ENCODE assay signal across 20 cellular contexts in the genomic region with DNA sequence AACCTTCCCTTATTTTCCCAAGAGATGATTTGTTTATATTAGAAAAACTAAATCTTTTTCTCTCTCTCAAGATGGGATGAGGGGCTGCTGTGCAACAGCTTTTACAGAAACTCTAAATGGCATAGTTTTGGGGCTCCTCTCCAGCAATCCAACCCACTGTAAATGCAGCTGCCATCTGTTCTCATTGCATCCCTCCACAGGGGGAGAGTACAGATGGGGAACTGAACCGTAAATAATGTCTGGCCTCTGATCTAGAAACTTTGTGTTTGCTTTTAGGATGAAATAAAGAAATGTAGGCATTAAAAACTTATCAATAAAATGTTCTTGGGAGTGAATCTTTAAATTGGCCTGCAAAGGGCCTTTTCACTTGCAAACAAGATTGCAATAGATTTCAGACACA.
DNase-seq lines count a peak whose midpoint lies in the region; ATAC-seq and TF ChIP-seq lines count a peak whose summit lies in the region.
"Had no signal": no experiment of that assay in that cellular context is flagged by ENCODE, and none has a peak within 500 bp of the region (broad histone marks: within the 10 kb centered on the region; RNA-seq: fewer than 3 reads in every experiment).

No MANE protein-coding gene starts in this region.

- WGBS in thyroid gland, 2 donors: 83 to 95% methylated on average over 1 of the region's 1 CpG
- WGBS in right cardiac atrium: 84% methylated on average over 1 of the region's 1 CpG

- TF ChIP-seq POLR2A in thyroid gland (IDR thresholded peaks at IDR 0.05) (no peak), gastrocnemius medialis (IDR thresholded peaks at IDR 0.05) (no peak)

- intact Hi-C loops in thyroid gland (cut with DNase I): no loop called here
- intact Hi-C loops in gastrocnemius medialis (cut with DNase I; ENCODE audit: low total_unique reads): no loop called here
- intact Hi-C loops in right cardiac atrium (cut with DNase I): no loop called here

- H3K27ac ChIP-seq in thyroid gland (no peak overlapping the region), gastrocnemius medialis (no peak overlapping the region), right cardiac atrium (ENCODE audit: low read length) (no peak overlapping the region)

- H3K27me3 ChIP-seq in thyroid gland: no peaks in the 10 kb centered on the region
- no peaks in the 10 kb centered on the region for H3K27me3 ChIP-seq in gastrocnemius medialis
- no peaks in the 10 kb centered on the region for H3K27me3 ChIP-seq in right cardiac atrium (ENCODE audit: control insufficient read depth, insufficient read depth)

- H3K36me3 ChIP-seq in thyroid gland (no peaks in the 10 kb centered on the region), gastrocnemius medialis (no peaks in the 10 kb centered on the region)
- H3K36me3 ChIP-seq: BE2C had no signal

- DNase-seq in DMS 273 treated with DMSO at 0.1 percent for 48 hours (lab: John Stamatoyannopoulos, UW): peak; percentile 68
- peak; percentile 30 for DNase-seq in NCI-H1694 (lab: John Stamatoyannopoulos, UW)
- peak; percentile 39 for DNase-seq in NCI-H446 treated with DMSO at 0.1 percent for 48 hours (lab: John Stamatoyannopoulos, UW)
- DNase-seq in cerebellum (ENCODE audit: low spot score): peak; percentile 18
- no peak for DNase-seq in thyroid gland
- no peak for DNase-seq in gastrocnemius medialis
- no peak for DNase-seq in right cardiac atrium
- DNase-seq: BE2C; CD4-positive, CD25-positive, alpha-beta regulatory T cell; CD8-positive, alpha-beta memory T cell; COR-L47; DMS153; DMS79; GF-D8; HFFc6; IMR-90 had no signal

- H3K4me1 ChIP-seq in thyroid gland (no peaks in the 10 kb centered on the region), gastrocnemius medialis (no peaks in the 10 kb centered on the region), right cardiac atrium (ENCODE audit: control insufficient read depth, insufficient read depth, low read length) (no peaks in the 10 kb centered on the region)
- H3K4me1 ChIP-seq: BE2C had no signal

- ATAC-seq in GM21529 (IDR thresholded peaks at IDR 0.05; ENCODE audit: unreplicated experiment): no peak
- no peak for ATAC-seq in gastrocnemius medialis
- ATAC-seq in right cardiac atrium: no peak
- ATAC-seq: GM23338, HCT116, K562 had no signal

- TF ChIP-seq CTCF in thyroid gland (IDR thresholded peaks at IDR 0.05) (no peak), gastrocnemius medialis (IDR thresholded peaks at IDR 0.05 in 4 of 5, conservative IDR thresholded peaks at IDR 0.05 in 1 of 5) (no peak)

- H3K4me3 ChIP-seq in thyroid gland (replicated peaks in 1 of 3): no peak overlapping the region
- no peak overlapping the region for H3K4me3 ChIP-seq in gastrocnemius medialis
- H3K4me3 ChIP-seq in right cardiac atrium (ENCODE audit: low read length): no peak overlapping the region
- H3K4me3 ChIP-seq: GM23338, K562 had no signal

- H3K9me3 ChIP-seq in thyroid gland (no peaks in the 10 kb centered on the region), gastrocnemius medialis (no peaks in the 10 kb centered on the region), right cardiac atrium (ENCODE audit: control insufficient read depth, low read length) (no peaks in the 10 kb centered on the region)
- H3K9me3 ChIP-seq: BE2C had no signal

- in situ Hi-C loops in gastrocnemius medialis (cut with MboI; ENCODE audit: low sequenced_read_pairs in 4 of 4): no loop called here

Comparison
In these comparisons a context has a peak if more than half of its experiments do, and no peak if none do; other contexts are left out.
1. DNase-seq: peak in DMS 273 treated with DMSO at 0.1 percent for 48 hours (single experiment), NCI-H1694 (single experiment), NCI-H446 treated with DMSO at 0.1 percent for 48 hours (single experiment) and cerebellum (single experiment); none in thyroid gland (0 of 2), gastrocnemius medialis (0 of 2) and right cardiac atrium (0 of 3).